ENCODE assay signal across 17 cellular contexts in genomic region chr12:72432037-72432604, GRCh38.
"Had no signal": no experiment of that assay in that cellular context is flagged by ENCODE, and none has a peak within 500 bp of the region (broad histone marks: within the 10 kb centered on the region; RNA-seq: fewer than 3 reads in every experiment).

No MANE protein-coding gene starts in this region.

- H3K36me3 Mint-ChIP-seq: activated naive CD8-positive, alpha-beta T cell had no signal

- H3K4me3 Mint-ChIP-seq: activated naive CD8-positive, alpha-beta T cell; neural crest cell had no signal

- H3K27me3 Mint-ChIP-seq: activated naive CD8-positive, alpha-beta T cell had no signal

- H3K27me3 ChIP-seq: ovary, tibial nerve, vagina had no signal

- H3K27ac ChIP-seq: coronary artery, ovary, tibial nerve, vagina had no signal

- H3K27ac Mint-ChIP-seq: activated naive CD8-positive, alpha-beta T cell had no signal

- H3K4me1 Mint-ChIP-seq: neural crest cell had no signal

- H3K4me3 ChIP-seq: coronary artery, ovary, tibial nerve, vagina had no signal

- DNase-seq: activated CD4-positive, alpha-beta T cell treated with anti-CD3 and anti-CD28 coated beads, Interleukin-2, amount 50 U/mL, for 1 hour; activated CD8-positive, alpha-beta memory T cell treated with anti-CD3 and anti-CD28 coated beads for 24 hours; activated gamma-delta T cell treated with Interleukin-2 at 50 U/mL for 16 hours; amniotic stem cell; caudate nucleus; effector CD8-positive, alpha-beta T cell; foreskin fibroblast; kidney glomerular epithelial cell; ovary; retina; stimulated activated CD4-positive, alpha-beta T cell treated with anti-CD3 and anti-CD28 coated beads, Interleukin-2, amount 100 ng/mL, for 48 hours; stimulated activated naive CD4-positive, alpha-beta T cell had no signal
